Comparison of ENCODE assay signal across 8 cellular contexts in genomic region chr1:204446413-204447111, GRCh38. TPM values are rescaled to one million over a fixed set of nuclear protein-coding genes. Genes with fewer than 3 reads are reported as not detected.
DNase-seq lines count a peak whose midpoint lies in the region; ATAC-seq and TF ChIP-seq lines count a peak whose summit lies in the region.

No MANE protein-coding gene starts in this region.

- TF ChIP-seq CTCF in GM10248 (IDR thresholded peaks at IDR 0.05; ENCODE audit: control extremely low read depth, extremely low read depth, low read depth, missing control alignments) = peak; percentile 83
- TF ChIP-seq CTCF in left lung (IDR thresholded peaks at IDR 0.05) = peak; percentile 64 to 83

- no peak overlapping the region for H3K4me3 ChIP-seq in left lung

- peaks cover 36% of the 10 kb centered on the region for H3K4me1 Mint-ChIP-seq in activated CD4-positive, alpha-beta T cell treated with anti-CD3 and anti-CD28 coated beads, Interleukin-2, amount 10 ng/mL, durations not matched to agents 24 days and 14 days

- peaks cover 47% of the 10 kb centered on the region for H3K36me3 Mint-ChIP-seq in activated CD4-positive, alpha-beta T cell treated with anti-CD3 and anti-CD28 coated beads, Interleukin-2, amount 10 ng/mL, durations not matched to agents 24 days and 14 days (ENCODE audit: low read depth)

- H3K9me3 Mint-ChIP-seq in activated CD4-positive, alpha-beta T cell treated with anti-CD3 and anti-CD28 coated beads, Interleukin-2, amount 10 ng/mL, durations not matched to agents 24 days and 14 days = no peaks in the 10 kb centered on the region

- ATAC-seq in HG03159 (IDR thresholded peaks at IDR 0.05; ENCODE audit: unreplicated experiment) (peak; percentile 74), left lung (peak; percentile 56), HG02973 (IDR thresholded peaks at IDR 0.05; ENCODE audit: unreplicated experiment) (no peak)

- H3K4me1 ChIP-seq in left lung = peaks cover 8 to 41% of the 10 kb centered on the region in 2 donors

- intact Hi-C loops in activated CD4-positive, alpha-beta T cell treated with anti-CD3 and anti-CD28 coated beads, Interleukin-2, amount 10 ng/mL, durations not matched to agents 24 days and 14 days (cut with micrococcal nuclease) = loop anchor here (1.0 kb wide), 1 partner anchor 57 kb away; no protein-coding TSS in a partner anchor
- intact Hi-C loops in left lung (cut with DNase I) = loop anchor here (5.0 to 10.0 kb wide), 2 partner anchors 56 to 58 kb away; no protein-coding TSS in a partner anchor

- H3K36me3 ChIP-seq in left lung = peaks cover 0 to 54% of the 10 kb centered on the region in 2 donors

- DNase-seq in GM10248 (ENCODE audit: extremely low spot score) (peak; percentile 88), NCI-H460 (ENCODE audit: extremely low read depth, low read depth) (peak; percentile 69), left lung (peak in 1 of 2 donors; percentile 57)
- peak; percentile 92 for DNase-seq in activated CD4-positive, alpha-beta T cell treated with anti-CD3 and anti-CD28 coated beads, Interleukin-2, amount 10 ng/mL, durations not matched to agents 24 days and 14 days
- DNase-seq in stimulated activated CD4-positive, alpha-beta T cell treated with anti-CD3 and anti-CD28 coated beads, TNF-alpha, amount 100 ng/mL, for 24 hours (ENCODE audit: low read depth in 3 of 3) = peak; percentile 57 to 72 (median 64)

- no peaks in the 10 kb centered on the region for H3K27me3 Mint-ChIP-seq in activated CD4-positive, alpha-beta T cell treated with anti-CD3 and anti-CD28 coated beads, Interleukin-2, amount 10 ng/mL, durations not matched to agents 24 days and 14 days

- H3K27ac Mint-ChIP-seq in activated CD4-positive, alpha-beta T cell treated with anti-CD3 and anti-CD28 coated beads, Interleukin-2, amount 10 ng/mL, durations not matched to agents 24 days and 14 days = peak overlapping the region; percentile 65

- H3K27ac ChIP-seq in cingulate gyrus (ENCODE audit: low read depth, low read length) (peak overlapping the region; percentile 83), left lung (peak overlapping the region in 1 of 2 donors; percentile 37)

- CTCF ChIA-PET in GM10248 (lab: Yijun Ruan, JAX) = interaction anchor here (0.8 to 43.1 kb wide), 24 partner anchors 5 to 496 kb away, joined by 3 to 1775 read pairs (median 4); partner anchors contain the start of genes MDM4 and PIK3C2B

- H3K27me3 ChIP-seq in left lung = no peaks in the 10 kb centered on the region

- no peak overlapping the region for H3K4me3 Mint-ChIP-seq in activated CD4-positive, alpha-beta T cell treated with anti-CD3 and anti-CD28 coated beads, Interleukin-2, amount 10 ng/mL, durations not matched to agents 24 days and 14 days

- POLR2A ChIA-PET in GM10248 (lab: Yijun Ruan, JAX) = no interaction called here

- H3K9me3 ChIP-seq in left lung = no peaks in the 10 kb centered on the region

RNA-seq across cellular contexts. Expression of gene PPP1R15B, which starts 34.9 kb away (rescaled TPM):
- 96.7 and 106 TPM in 2 replicates for total RNA-seq in NCI-H460 (2014; rRNA removed; shearing (Covaris generic))
- 50.7 and 68.3 TPM in 2 replicates for polyA plus RNA-seq in NCI-H460 (2014; cell fraction: nucleus; rRNA removed)
- 70.9 and 74.0 TPM in 2 replicates for total RNA-seq in activated CD4-positive, alpha-beta T cell treated with anti-CD3 and anti-CD28 coated beads, Interleukin-2, amount 10 ng/mL, durations not matched to agents 24 days and 14 days
- 10 to 100 TPM; 35.7 to 53.0 TPM for total RNA-seq in left lung

RNA-seq across cellular contexts. Expression of gene PIK3C2B, which starts 48.0 kb away (rescaled TPM):
- 4.3 and 6.1 TPM in 2 replicates for total RNA-seq in NCI-H460 (2014; rRNA removed; shearing (Covaris generic))
- polyA plus RNA-seq in NCI-H460 (2014; cell fraction: nucleus; rRNA removed) = 5.8 and 12.9 TPM in 2 replicates
- 22.7 and 23.6 TPM in 2 replicates for total RNA-seq in activated CD4-positive, alpha-beta T cell treated with anti-CD3 and anti-CD28 coated beads, Interleukin-2, amount 10 ng/mL, durations not matched to agents 24 days and 14 days
- 10 to 100 TPM; 26.5 to 42.6 TPM for total RNA-seq in left lung
